9 cellular contexts compared by ENCODE assay signal in the genomic region with DNA sequence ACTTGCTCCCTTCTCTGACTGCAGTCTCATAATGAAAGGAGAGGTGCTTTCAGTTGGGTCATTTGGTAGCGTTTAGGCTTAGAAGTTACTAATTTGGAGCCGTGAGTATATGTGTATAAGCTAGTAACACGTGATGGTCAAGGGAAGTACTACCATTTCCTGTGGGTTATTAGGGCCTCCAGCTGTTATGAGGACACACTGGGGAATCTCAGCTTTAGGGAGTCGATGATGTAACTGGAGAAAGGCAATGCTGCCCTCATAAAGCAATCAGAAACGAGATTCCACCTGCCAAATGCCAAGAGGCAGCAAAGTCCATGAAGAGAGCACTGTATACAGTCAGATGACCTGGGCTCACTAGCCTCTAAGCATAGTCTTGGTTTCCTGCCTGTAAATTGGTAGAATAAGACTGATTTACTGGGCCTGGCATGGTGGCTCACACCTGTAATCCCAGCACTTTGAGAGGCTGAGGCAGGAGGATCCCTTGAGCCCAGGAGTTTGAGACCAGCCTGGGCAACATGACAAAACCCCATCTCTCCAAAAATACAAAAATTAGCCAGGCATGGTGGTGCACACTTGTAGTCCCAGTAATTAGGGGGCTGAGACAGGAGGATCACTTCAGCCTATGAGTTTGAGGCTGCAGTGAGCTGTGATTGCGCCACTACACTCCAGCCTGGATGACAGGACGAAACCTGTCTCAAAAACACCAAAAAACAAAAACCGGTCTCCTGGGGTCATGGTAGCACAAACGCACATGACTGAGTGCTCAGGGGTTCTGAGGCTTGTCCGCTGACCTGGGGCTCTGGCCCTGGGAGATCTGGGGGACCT. TPM values are rescaled to one million over a fixed set of nuclear protein-coding genes. Genes with fewer than 3 reads are reported as not detected.
DNase-seq lines count a peak whose midpoint lies in the region; ATAC-seq, FAIRE-seq and TF ChIP-seq lines count a peak whose summit lies in the region.
"Had no signal": no experiment of that assay in that cellular context is flagged by ENCODE, and none has a peak within 500 bp of the region (broad histone marks: within the 10 kb centered on the region; RNA-seq: fewer than 3 reads in every experiment).

No MANE protein-coding gene starts in this region.

- H3K36me3 ChIP-seq in mammary epithelial cell (ENCODE audit: insufficient read depth, low read length): peaks cover 16% of the 10 kb centered on the region

- ATAC-seq in A549: peak; percentile 16 to 37; a peak in 5 of 6 replicates
- ATAC-seq in HG02623 (IDR thresholded peaks at IDR 0.05; ENCODE audit: unreplicated experiment): peak; percentile 68

- TF ChIP-seq POLR2A in A549 (IDR thresholded peaks at IDR 0.05; ENCODE audit: low read length): no peak
- no peak for TF ChIP-seq POLR2A in GM12892 (IDR thresholded peaks at IDR 0.05; ENCODE audit: low read depth, low read length)

- no peaks in the 10 kb centered on the region for H3K27me3 ChIP-seq in mammary epithelial cell (ENCODE audit: insufficient read depth, low read length)
- H3K27me3 ChIP-seq: heart right ventricle had no signal

- H3K9me3 ChIP-seq in A549: no peaks in the 10 kb centered on the region
- H3K9me3 ChIP-seq in mammary epithelial cell (replicated peaks; ENCODE audit: insufficient read depth, low read length): no peaks in the 10 kb centered on the region
- H3K9me3 ChIP-seq: heart right ventricle had no signal

- peak overlapping the region in 1 of 2 experiments; percentile 37; a peak in 2 of 6 replicates for H3K27ac ChIP-seq in A549
- H3K27ac ChIP-seq in mammary epithelial cell (ENCODE audit: insufficient read depth, low read depth, low read length): peak overlapping the region; percentile 37

- CTCF ChIA-PET in A549 (lab: Yijun Ruan, JAX): interaction anchor here (0.6 kb wide), 1 partner anchor 21 kb away, joined by 3 read pairs; no protein-coding TSS in a partner anchor
- CTCF ChIA-PET in mammary epithelial cell (lab: Charles Lee; ENCODE audit: low non-redundant PET): no interaction called here

- H3K79me2 ChIP-seq in mammary epithelial cell (ENCODE audit: insufficient read depth, low read length): no peaks in the 10 kb centered on the region

- TF ChIP-seq RAD21 in A549 (conservative IDR thresholded peaks at IDR 0.05 in 1 of 2, IDR thresholded peaks at IDR 0.05 in 1 of 2): no peak

- intact Hi-C loops in mammary epithelial cell (cut with micrococcal nuclease): loop anchor here (10.0 kb wide), 1 partner anchor 198 kb away; no protein-coding TSS in a partner anchor

- POLR2A ChIA-PET in A549 (lab: Yijun Ruan, JAX): interaction anchor here (0.6 kb wide), 2 partner anchors 9 to 1233 kb away, joined by 3 to 5 read pairs; no protein-coding TSS in a partner anchor

- H3K9me3 Mint-ChIP-seq in neural crest cell: no peaks in the 10 kb centered on the region

- peak overlapping the region; percentile 38 for H3K4me3 Mint-ChIP-seq in neural crest cell

- dilution Hi-C loops in mammary epithelial cell (cut with HindIII; ENCODE audit: low sequenced_read_pairs): loop anchor here (5.0 kb wide), 1 partner anchor 76 kb away; no protein-coding TSS in a partner anchor

- no TSS peak for BruUV-seq in mammary epithelial cell (replicated peaks; lab: Mats Ljungman, UMichigan)

- H3K27ac Mint-ChIP-seq in neural crest cell (ENCODE audit: unreplicated experiment): no peak overlapping the region

- no peak overlapping the region for H2AFZ ChIP-seq in mammary epithelial cell (ENCODE audit: low read depth, low read length)

- no peak overlapping the region for H3K4me3 ChIP-seq in A549
- H3K4me3 ChIP-seq in mammary epithelial cell (replicated peaks in 1 of 3; ENCODE audit: insufficient read depth in 1 of 3, low read depth in 2 of 3, low read length in 3 of 3): no peak overlapping the region
- H3K4me3 ChIP-seq: heart right ventricle had no signal

- TF ChIP-seq CTCF in A549 (IDR thresholded peaks at IDR 0.05): no peak
- no peak for TF ChIP-seq CTCF in mammary epithelial cell (conservative IDR thresholded peaks at IDR 0.05 in 1 of 2, IDR thresholded peaks at IDR 0.05 in 1 of 2; ENCODE audit: extremely low read depth in 1 of 2, insufficient read depth in 1 of 2, low read depth in 1 of 2, low read length in 2 of 2)
- TF ChIP-seq CTCF in neural crest cell (conservative IDR thresholded peaks at IDR 0.05): no peak

- peaks cover 3% of the 10 kb centered on the region for H3K27me3 Mint-ChIP-seq in neural crest cell (ENCODE audit: low read depth)

- no peak for TF ChIP-seq EP300 in A549 (IDR thresholded peaks at IDR 0.05)

- H4K20me1 ChIP-seq in mammary epithelial cell (ENCODE audit: insufficient read depth, low read length): no peaks in the 10 kb centered on the region

- H3K9ac ChIP-seq in mammary epithelial cell (ENCODE audit: insufficient read depth, low read length): no peak overlapping the region

- H3K4me1 Mint-ChIP-seq in neural crest cell: no peaks in the 10 kb centered on the region

- H3K4me1 ChIP-seq in A549: peaks cover 12% of the 10 kb centered on the region; the same call in 1 of the 3 replicates
- H3K4me1 ChIP-seq in mammary epithelial cell (ENCODE audit: insufficient read depth, low read length): peaks cover 68% of the 10 kb centered on the region

- DNase-seq in A549 (ENCODE audit: low read depth in 1 of 2, low spot score in 1 of 2) (peak in 1 of 2 experiments; percentile 33), GM12892 (ENCODE audit: insufficient read length) (no peak), NAMALWA (ENCODE audit: low spot score) (peak; percentile 41), mammary epithelial cell (peak; percentile 86), neural crest cell (ENCODE audit: low read depth, low spot score) (no peak), NCI-H2171 (lab: John Stamatoyannopoulos, UW) (no peak), hepatic stellate cell (ENCODE audit: low spot score) (no peak)
- DNase-seq: heart right ventricle had no signal

- in situ Hi-C loops in mammary epithelial cell (cut with MboI; ENCODE audit: low sequenced_read_pairs in 2 of 2): no loop called here

- H3K4me2 ChIP-seq in A549 (no peak overlapping the region), mammary epithelial cell (ENCODE audit: insufficient read depth, low read depth, low read length) (peak overlapping the region; percentile 29)

- WGBS in A549 (ENCODE audit: missing lambda C conversion rate): 78% methylated on average over 10 of the region's 10 CpGs
- 12% methylated on average over 6 of the region's 10 CpGs for WGBS in mammary epithelial cell (ENCODE audit: low coverage, missing lambda C conversion rate)

- peaks cover 12% of the 10 kb centered on the region for H3K36me3 Mint-ChIP-seq in neural crest cell (ENCODE audit: low read depth)

- FAIRE-seq in A549 (lab: Jason Lieb, UNC): no peak
- peak; percentile 17 for FAIRE-seq in GM12892 (lab: Jason Lieb, UNC)

TF ChIP-seq in A549, 52 proteins besides CTCF, POLR2A, EP300 and RAD21:
- TF ChIP-seq CHD2 (IDR thresholded peaks at IDR 0.05; ENCODE audit: low read length, partially characterized antibody) (no peak), JUN (IDR thresholded peaks at IDR 0.05) (0 out of 5 replicates have a peak, but pooled peaks of 1 of the 2 experiments have one; percentile 12), HOXB13 (CRISPR knock-in tag; IDR thresholded peaks at IDR 0.05; ENCODE audit: low read depth) (no peak), HES2 (IDR thresholded peaks at IDR 0.05) (no peak), RARB (CRISPR knock-in tag; IDR thresholded peaks at IDR 0.05) (no peak), ZSCAN20 (CRISPR knock-in tag; IDR thresholded peaks at IDR 0.05) (no peak), NPAS2 (CRISPR knock-in tag; IDR thresholded peaks at IDR 0.05; ENCODE audit: borderline replicate concordance) (no peak), CEBPB (IDR thresholded peaks at IDR 0.05) (peak; percentile 26 to 52; a peak in 2 of 4 replicates), TFCP2L1 (CRISPR knock-in tag; IDR thresholded peaks at IDR 0.05) (peak; percentile 5; the same call in 1 of the 2 replicates), KDM5A (IDR thresholded peaks at IDR 0.05) (no peak)

RNA-seq across cellular contexts. Expression of gene SF3B3, which starts 53.0 kb away (rescaled TPM):
- 155 and 302 TPM in 2 replicates for polyA plus RNA-seq in A549 (2011; rRNA removed)
- 73.9 and 101 TPM in 2 replicates for polyA plus RNA-seq in A549 (2012; cell fraction: cytosol; rRNA removed)
- polyA plus RNA-seq in A549 (2012; cell fraction: nucleus; rRNA removed): 210 and 337 TPM in 2 replicates
- polyA plus RNA-seq in A549 (2017; fragmentation: RNase III; extraction: RNeasy Plus Mini Kit Qiagen cat#74134 plus additional on column Dnase treatment): 111 to 118 TPM (median 115 TPM) in 3 replicates
- polyA minus RNA-seq in A549 (2011; rRNA and poly(A)+ RNA removed): 321 and 327 TPM in 2 replicates
- 153 TPM for polyA plus RNA-seq in GM12892 (2012; ENCODE audit: missing spikeins)
- total RNA-seq in mammary epithelial cell: 100 to 1,000 TPM; 147 to 305 TPM
- polyA plus RNA-seq in mammary epithelial cell: 107 TPM
- polyA minus RNA-seq in mammary epithelial cell: 517 TPM
- total RNA-seq in neural crest cell: 622 and 631 TPM in 2 replicates

RNA-seq across cellular contexts. Expression of gene COG4, which starts 53.3 kb away (rescaled TPM):
- polyA plus RNA-seq in A549 (2011; rRNA removed) (48.2 and 53.1 TPM in 2 replicates), A549 (2017; fragmentation: RNase III; extraction: RNeasy Plus Mini Kit Qiagen cat#74134 plus additional on column Dnase treatment) (40.9 to 46.5 TPM (median 42.7 TPM) in 3 replicates), mammary epithelial cell (35.7 TPM)
- polyA plus RNA-seq in A549 (2012; cell fraction: cytosol; rRNA removed): 42.1 and 53.3 TPM in 2 replicates
- polyA plus RNA-seq in A549 (2012; cell fraction: nucleus; rRNA removed): 75.5 and 99.7 TPM in 2 replicates
- polyA minus RNA-seq in A549 (2011; rRNA and poly(A)+ RNA removed): 53.6 and 67.3 TPM in 2 replicates
- polyA plus RNA-seq in GM12892 (2012; ENCODE audit: missing spikeins): 29.7 TPM
- total RNA-seq in mammary epithelial cell (10 to 100 TPM; 42.7 to 52.0 TPM), neural crest cell (81.2 and 82.7 TPM in 2 replicates)
- polyA minus RNA-seq in mammary epithelial cell: 39.0 TPM

Comparison
In these comparisons a context has a peak if more than half of its experiments do, and no peak if none do; other contexts are left out.
1. DNase-seq: peak in NAMALWA (single experiment) and mammary epithelial cell (single experiment); none in GM12892 (single experiment), neural crest cell (single experiment), NCI-H2171 (single experiment) and hepatic stellate cell (single experiment).